9 cellular contexts compared by ENCODE assay signal in genomic region chr2:56077352-56077915, GRCh38.
DNase-seq lines count a peak whose midpoint lies in the region; ATAC-seq and TF ChIP-seq lines count a peak whose summit lies in the region.
"Had no signal": no experiment of that assay in that cellular context is flagged by ENCODE, and none has a peak within 500 bp of the region (broad histone marks: within the 10 kb centered on the region; RNA-seq: fewer than 3 reads in every experiment).

No MANE protein-coding gene starts in this region.

- H3K4me3 ChIP-seq in astrocyte of the spinal cord (ENCODE audit: low read depth, low read length): no peak overlapping the region

- TF ChIP-seq CTCF in LNCAP (IDR thresholded peaks at IDR 0.05) (peak; percentile 50), astrocyte of the spinal cord (IDR thresholded peaks at IDR 0.05; ENCODE audit: low read depth, low read length) (peak; percentile 48)

- no peak for ATAC-seq in GM19351 (IDR thresholded peaks at IDR 0.05; ENCODE audit: unreplicated experiment)
- ATAC-seq in HG03095 (IDR thresholded peaks at IDR 0.05; ENCODE audit: unreplicated experiment): no peak
- ATAC-seq: right cardiac atrium had no signal

- DNase-seq in GM04504 (ENCODE audit: low read depth) (peak; percentile 12), astrocyte of the spinal cord (ENCODE audit: low read depth, low spot score) (peak; percentile 12), myocyte (ENCODE audit: low read depth) (peak; percentile 22), MV-4-11 (lab: John Stamatoyannopoulos, UW) (no peak), NCI-H1048 (lab: John Stamatoyannopoulos, UW) (no peak)

- in situ Hi-C loops in astrocyte of the spinal cord (cut with HindIII; ENCODE audit: low sequenced_read_pairs): no loop called here

Comparison
In these comparisons a context has a peak if more than half of its experiments do, and no peak if none do; other contexts are left out.
1. DNase-seq: peak in GM04504 (single experiment), astrocyte of the spinal cord (single experiment) and myocyte (single experiment); none in MV-4-11 (single experiment) and NCI-H1048 (single experiment).